Comparison of ENCODE assay signal across 18 cellular contexts in the genomic region with DNA sequence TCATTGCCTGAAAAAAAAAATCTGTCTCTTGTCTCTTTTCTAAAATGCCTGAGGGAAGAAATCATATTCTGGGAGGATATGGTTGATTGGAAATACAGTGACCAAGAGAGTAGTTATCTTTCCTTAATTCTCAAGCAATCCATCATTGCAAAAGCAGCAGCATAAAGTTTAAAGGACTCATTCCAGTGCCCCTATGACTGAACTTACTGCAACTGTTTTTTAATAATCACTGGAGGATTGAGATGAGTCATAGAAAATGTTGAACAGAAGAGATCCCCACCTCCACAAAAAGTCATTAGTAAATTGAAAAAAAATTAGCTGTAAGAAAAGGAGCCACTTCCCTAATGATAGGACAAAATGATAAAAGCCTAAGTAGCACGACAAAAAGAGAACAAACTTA.
"Had no signal": no experiment of that assay in that cellular context is flagged by ENCODE, and none has a peak within 500 bp of the region (broad histone marks: within the 10 kb centered on the region; RNA-seq: fewer than 3 reads in every experiment).

No MANE protein-coding gene starts in this region.

- H3K36me3 ChIP-seq: ovary, sigmoid colon had no signal

- H3K9me3 Mint-ChIP-seq: activated naive CD8-positive, alpha-beta T cell treated with anti-CD3 and anti-CD28 coated beads for 36 hours; activated T-helper 1 cell treated with anti-CD3 and anti-CD28 coated beads, Interleukin-12 subunit alpha, Interleukin-12 subunit beta, Interleukin-2, Interleukin-4 antibody, amounts not matched to agents 30 ng/mL and 10 ng/mL and 1 ng/mL, durations not matched to agents 14 hours and 24 hours and 36 hours; effector memory CD8-positive, alpha-beta T cell; stimulated activated effector memory CD8-positive, alpha-beta T cell treated with anti-CD3 and anti-CD28 coated beads, Interleukin-12 subunit alpha, Interleukin-12 subunit beta, amount 100 ng/mL, for 72 hours had no signal

- FAIRE-seq: kidney had no signal

- H3K27ac ChIP-seq: ovary, sigmoid colon had no signal

- H3K27me3 Mint-ChIP-seq: activated naive CD8-positive, alpha-beta T cell treated with anti-CD3 and anti-CD28 coated beads for 36 hours; effector memory CD8-positive, alpha-beta T cell had no signal

- H3K4me1 Mint-ChIP-seq: neural crest cell had no signal

- H3K27me3 ChIP-seq: ovary, sigmoid colon had no signal

- H3K4me3 ChIP-seq: ovary, sigmoid colon had no signal

- DNase-seq: activated CD4-positive, CD25-positive, alpha-beta regulatory T cell treated with anti-CD3 and anti-CD28 coated beads, Interleukin-2, amount 50 U/mL, for 72 hours; activated naive CD8-positive, alpha-beta T cell treated with anti-CD3 and anti-CD28 coated beads for 36 hours; anterior cingulate cortex; cerebellar nuclear complex; effector memory CD8-positive, alpha-beta T cell; glutamatergic neuron; hypothalamus; kidney; ovary; sigmoid colon; stimulated activated CD4-positive, alpha-beta T cell treated with anti-CD3 and anti-CD28 coated beads, Interleukin-12 subunit alpha, Interleukin-12 subunit beta, amount 100 ng/mL, for 4 hours; stimulated activated CD4-positive, alpha-beta T cell treated with anti-CD3 and anti-CD28 coated beads, Interleukin-2, amount 100 ng/mL, for 24 hours; T-helper 9 cell had no signal

- H3K9me3 ChIP-seq: ovary, sigmoid colon had no signal

- H3K27ac Mint-ChIP-seq: activated naive CD8-positive, alpha-beta T cell treated with anti-CD3 and anti-CD28 coated beads for 36 hours; activated T-helper 1 cell treated with anti-CD3 and anti-CD28 coated beads, Interleukin-12 subunit alpha, Interleukin-12 subunit beta, Interleukin-2, Interleukin-4 antibody, amounts not matched to agents 30 ng/mL and 10 ng/mL and 1 ng/mL, durations not matched to agents 14 hours and 24 hours and 36 hours; dendritic cell treated with granulocyte-macrophage colony-stimulating factor and Interleukin-4, amounts not matched to agents 40 ng/mL and 50 ng/mL, for 4 days; mesothelial cell of epicardium; stimulated activated effector memory CD8-positive, alpha-beta T cell treated with anti-CD3 and anti-CD28 coated beads, Interleukin-12 subunit alpha, Interleukin-12 subunit beta, amount 100 ng/mL, for 72 hours had no signal

- H3K4me3 Mint-ChIP-seq: activated naive CD8-positive, alpha-beta T cell treated with anti-CD3 and anti-CD28 coated beads for 36 hours; activated T-helper 1 cell treated with anti-CD3 and anti-CD28 coated beads, Interleukin-12 subunit alpha, Interleukin-12 subunit beta, Interleukin-2, Interleukin-4 antibody, amounts not matched to agents 30 ng/mL and 10 ng/mL and 1 ng/mL, durations not matched to agents 14 hours and 24 hours and 36 hours; dendritic cell treated with granulocyte-macrophage colony-stimulating factor and Interleukin-4, amounts not matched to agents 40 ng/mL and 50 ng/mL, for 4 days; effector memory CD8-positive, alpha-beta T cell; mesothelial cell of epicardium; neural crest cell; stimulated activated effector memory CD8-positive, alpha-beta T cell treated with anti-CD3 and anti-CD28 coated beads, Interleukin-12 subunit alpha, Interleukin-12 subunit beta, amount 100 ng/mL, for 72 hours had no signal

- H3K36me3 Mint-ChIP-seq: mesothelial cell of epicardium; stimulated activated effector memory CD8-positive, alpha-beta T cell treated with anti-CD3 and anti-CD28 coated beads, Interleukin-12 subunit alpha, Interleukin-12 subunit beta, amount 100 ng/mL, for 72 hours had no signal
